ENCODE assay signal across 11 cellular contexts in genomic region chr18:27413495-27414401, GRCh38.
DNase-seq lines count a peak whose midpoint lies in the region; ATAC-seq, FAIRE-seq and TF ChIP-seq lines count a peak whose summit lies in the region.
"Had no signal": no experiment of that assay in that cellular context is flagged by ENCODE, and none has a peak within 500 bp of the region (broad histone marks: within the 10 kb centered on the region; RNA-seq: fewer than 3 reads in every experiment).

No MANE protein-coding gene starts in this region.

- H3K4me1 ChIP-seq in foreskin keratinocyte, result no peaks in the 10 kb centered on the region
- H3K4me1 ChIP-seq in pancreas, result no peaks in the 10 kb centered on the region
- H3K4me1 ChIP-seq: thyroid gland had no signal

- DNase-seq in GM03348 (ENCODE audit: low spot score), result peak; percentile 56
- peak; percentile 54 for DNase-seq in SK-N-DZ (ENCODE audit: low spot score)
- DNase-seq in foreskin keratinocyte, result peak; percentile 39 to 69
- peak in 2 of 6 donors; percentile 6 to 18 for DNase-seq in pancreas
- DNase-seq in DMS153 treated with DMSO at 0.1 percent for 48 hours (lab: John Stamatoyannopoulos, UW; ENCODE audit: unreplicated experiment), result no peak
- DNase-seq in AG08396 (ENCODE audit: low spot score), result no peak
- DNase-seq in NCI-H1436 treated with DMSO at 0.1 percent for 48 hours (lab: John Stamatoyannopoulos, UW), result no peak
- DNase-seq: NCI-H2029, thyroid gland had no signal

- WGBS in pancreas, 2 donors, result 41 to 44% methylated on average over 7 of the region's 7 CpGs

- H3K36me3 ChIP-seq in pancreas, result no peaks in the 10 kb centered on the region
- H3K36me3 ChIP-seq: thyroid gland had no signal

- H3K9me3 ChIP-seq in pancreas, result no peaks in the 10 kb centered on the region
- H3K9me3 ChIP-seq: thyroid gland had no signal

- no peak for TF ChIP-seq CTCF in foreskin keratinocyte (conservative IDR thresholded peaks at IDR 0.05)
- TF ChIP-seq CTCF in pancreas (IDR thresholded peaks at IDR 0.05), result no peak

- no peak overlapping the region for H3K4me3 ChIP-seq in pancreas
- H3K4me3 ChIP-seq: thyroid gland had no signal

- H3K27me3 ChIP-seq in foreskin keratinocyte (no peaks in the 10 kb centered on the region), pancreas (no peaks in the 10 kb centered on the region)
- H3K27me3 ChIP-seq: thyroid gland had no signal

- FAIRE-seq in pancreas (lab: Jason Lieb, UNC), result no peak

- intact Hi-C loops in pancreas (cut with DNase I), result no loop called here

- ATAC-seq in foreskin keratinocyte (peak; percentile 90), pancreas (peak in 3 of 4 donors; percentile 50 to 86 (median 80)), HG02623 (IDR thresholded peaks at IDR 0.05; ENCODE audit: unreplicated experiment) (no peak)
- ATAC-seq: left lobe of liver had no signal

- H3K27ac ChIP-seq in foreskin keratinocyte (peak overlapping the region; percentile 61), pancreas (peak overlapping the region in 2 of 4 donors; percentile 39 to 50)
- H3K27ac ChIP-seq: thyroid gland had no signal

Comparison
In these comparisons a context has a peak if more than half of its experiments do, and no peak if none do; other contexts are left out.
1. DNase-seq: peak in GM03348 (single experiment), SK-N-DZ (single experiment) and foreskin keratinocyte (2 of 2); none in DMS153 treated with DMSO at 0.1 percent for 48 hours (single experiment), AG08396 (single experiment) and NCI-H1436 treated with DMSO at 0.1 percent for 48 hours (single experiment).